ENCODE assay signal across 14 cellular contexts in the genomic region with DNA sequence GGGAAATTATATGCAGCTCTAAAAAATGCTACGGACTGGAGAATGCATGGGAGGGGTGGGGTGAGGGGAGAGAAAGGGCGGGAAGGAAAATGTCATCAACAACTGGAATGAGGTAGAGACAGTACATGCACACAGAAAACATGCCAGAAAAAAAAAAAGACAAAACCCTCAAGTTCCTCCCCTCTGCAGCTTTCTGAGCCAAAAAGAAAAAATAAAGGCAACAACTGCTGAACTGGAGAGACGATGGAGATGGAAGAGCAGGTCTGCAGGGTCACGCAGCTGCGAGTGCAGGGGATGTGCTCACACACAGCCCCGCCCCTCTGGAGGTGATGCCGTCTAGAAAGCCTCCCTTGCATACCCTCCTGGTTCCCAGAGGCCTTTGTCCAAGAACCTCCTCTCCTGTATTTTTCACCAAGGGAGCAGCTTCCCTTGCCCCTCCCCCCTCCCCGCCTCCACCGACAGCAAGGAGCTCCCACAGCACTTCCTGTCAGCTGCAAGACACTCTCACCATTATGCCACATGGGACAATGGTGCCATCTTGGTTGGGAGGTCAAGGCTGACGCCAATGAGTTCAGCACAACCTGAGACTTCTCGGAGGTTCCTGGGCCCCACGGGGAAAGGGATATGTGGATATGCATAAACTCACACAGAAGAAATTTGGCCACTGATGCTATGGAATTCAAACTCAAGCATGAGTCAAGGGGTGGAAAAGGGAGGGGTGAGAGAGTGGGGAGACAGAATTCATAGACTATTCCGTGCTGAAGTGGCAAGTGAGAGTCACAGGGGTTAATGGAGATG.
DNase-seq lines count a peak whose midpoint lies in the region; ATAC-seq, FAIRE-seq and TF ChIP-seq lines count a peak whose summit lies in the region.
"Had no signal": no experiment of that assay in that cellular context is flagged by ENCODE, and none has a peak within 500 bp of the region (broad histone marks: within the 10 kb centered on the region; RNA-seq: fewer than 3 reads in every experiment).

No MANE protein-coding gene starts in this region.

- intact Hi-C loops in left lung (cut with DNase I): no loop called here
- intact Hi-C loops in thyroid gland (cut with DNase I): no loop called here

- ATAC-seq in left lung (peak; percentile 33), HG03159 (IDR thresholded peaks at IDR 0.05; ENCODE audit: unreplicated experiment) (no peak)
- ATAC-seq: mucosa of descending colon, T-helper 17 cell had no signal

- DNase-seq in NCI-H187 (lab: John Stamatoyannopoulos, UW) (peak; percentile 55 to 70), NCI-H187 treated with DMSO at 0.1 percent for 48 hours (lab: John Stamatoyannopoulos, UW) (no peak), cardiac fibroblast (ENCODE audit: low read depth in 2 of 2) (peak; percentile 91 to 99), left lung (no peak), urothelium cell line (ENCODE audit: low spot score) (peak; percentile 19), thyroid gland (no peak), kidney tubule cell (ENCODE audit: low spot score) (no peak)
- DNase-seq: activated CD4-positive, alpha-beta memory T cell treated with anti-CD3 and anti-CD28 coated beads, Interleukin-2, amount 10 ng/mL, durations not matched to agents 7 days and 5 days; activated naive CD4-positive, alpha-beta T cell treated with anti-CD3 and anti-CD28 coated beads, Interleukin-2, amount 10 ng/mL, durations not matched to agents 7 days and 5 days; DMS79 treated with DMSO at 0.1 percent for 48 hours; mucosa of descending colon; NCI-H1436; T-helper 17 cell had no signal

- H3K9me3 ChIP-seq in left lung (no peaks in the 10 kb centered on the region), thyroid gland (no peaks in the 10 kb centered on the region)
- H3K9me3 ChIP-seq: mucosa of descending colon had no signal

- H3K36me3 ChIP-seq in left lung (no peaks in the 10 kb centered on the region), thyroid gland (no peaks in the 10 kb centered on the region)

- TF ChIP-seq CTCF in cardiac fibroblast (IDR thresholded peaks at IDR 0.05; ENCODE audit: low read depth, low read length) (no peak), left lung (IDR thresholded peaks at IDR 0.05) (no peak), thyroid gland (IDR thresholded peaks at IDR 0.05) (no peak)

- H3K27ac ChIP-seq in left lung: no peak overlapping the region
- no peak overlapping the region for H3K27ac ChIP-seq in thyroid gland

- TF ChIP-seq POLR2A in thyroid gland (IDR thresholded peaks at IDR 0.05): no peak

- no peak overlapping the region for H3K4me3 ChIP-seq in cardiac fibroblast (replicated peaks in 1 of 2; ENCODE audit: low read depth in 2 of 2, low read length in 2 of 2)
- no peak overlapping the region for H3K4me3 ChIP-seq in left lung
- H3K4me3 ChIP-seq in thyroid gland (replicated peaks in 1 of 3): no peak overlapping the region
- H3K4me3 ChIP-seq: mucosa of descending colon had no signal

- H3K27me3 ChIP-seq in left lung (no peaks in the 10 kb centered on the region), thyroid gland (no peaks in the 10 kb centered on the region)

- no peak for FAIRE-seq in urothelium cell line (lab: Jason Lieb, UNC)

- H3K4me1 ChIP-seq in left lung (no peaks in the 10 kb centered on the region), thyroid gland (no peaks in the 10 kb centered on the region)

- WGBS in thyroid gland, 2 donors: 53 to 61% methylated on average over 13 of the region's 13 CpGs

Comparison
In these comparisons a context has a peak if more than half of its experiments do, and no peak if none do; other contexts are left out.
1. DNase-seq: peak in NCI-H187 (2 of 2), cardiac fibroblast (2 of 2) and urothelium cell line (single experiment); none in NCI-H187 treated with DMSO at 0.1 percent for 48 hours (single experiment), left lung (0 of 2), thyroid gland (0 of 2) and kidney tubule cell (single experiment).